In the genomic region with DNA sequence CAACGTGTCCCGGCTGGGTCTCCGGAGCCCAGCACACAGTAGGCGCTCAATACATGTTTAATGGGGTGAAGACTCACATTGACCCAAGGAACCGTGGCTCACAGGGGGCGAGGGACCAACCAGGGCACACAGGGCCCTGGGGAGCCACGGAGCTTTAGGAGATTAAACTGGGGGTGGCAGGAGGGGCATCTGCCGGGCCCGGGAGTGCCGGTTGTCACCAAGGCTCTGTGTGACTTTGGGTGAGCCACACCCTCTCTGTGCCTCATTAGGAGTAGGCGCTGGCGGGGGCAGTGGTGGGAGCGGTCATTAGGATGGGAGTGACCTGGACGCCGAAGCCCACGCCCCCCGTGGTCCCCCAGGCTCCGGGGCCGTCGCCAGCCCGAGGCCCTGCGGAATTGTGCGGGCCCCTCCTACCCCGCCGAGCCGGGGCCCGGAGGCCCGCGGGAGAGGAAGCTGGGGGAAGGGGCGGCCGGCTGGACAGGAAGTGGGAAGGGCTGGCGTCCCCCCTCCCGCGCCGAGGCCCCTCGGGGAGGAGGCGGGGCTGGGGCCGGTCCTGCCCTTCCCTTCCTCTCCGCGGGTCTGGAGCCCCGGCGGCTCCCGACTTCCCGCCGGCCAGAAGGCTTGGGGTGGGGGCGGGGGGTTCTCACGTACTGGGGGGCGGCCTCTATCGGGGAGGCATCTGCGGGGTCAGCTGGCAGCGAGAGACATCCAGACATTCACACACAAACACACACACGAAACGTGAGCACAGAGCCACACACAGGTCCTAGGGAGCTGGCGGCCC, we compare ENCODE assay signal across 8 cellular contexts. TPM values are rescaled to one million over a fixed set of nuclear protein-coding genes. Genes with fewer than 3 reads are reported as not detected.
DNase-seq lines count a peak whose midpoint lies in the region; ATAC-seq and TF ChIP-seq lines count a peak whose summit lies in the region.

No MANE protein-coding gene starts in this region.

- H3K9me3 ChIP-seq in BE2C (no peaks in the 10 kb centered on the region), cardiac muscle cell (ENCODE audit: low read depth) (no peaks in the 10 kb centered on the region), osteoblast (ENCODE audit: low read depth, low read length) (no peaks in the 10 kb centered on the region)

- peaks cover 58% of the 10 kb centered on the region for H3K4me1 Mint-ChIP-seq in activated naive CD8-positive, alpha-beta T cell (ENCODE audit: low read depth)

- no peaks in the 10 kb centered on the region for H3K27me3 ChIP-seq in BE2C
- no peaks in the 10 kb centered on the region for H3K27me3 ChIP-seq in cardiac muscle cell
- H3K27me3 ChIP-seq in osteoblast (ENCODE audit: insufficient read depth, low read length): no peaks in the 10 kb centered on the region

- H4K20me1 ChIP-seq in osteoblast (ENCODE audit: insufficient read depth, low read length): peaks cover 21% of the 10 kb centered on the region

- H3K36me3 ChIP-seq in BE2C (peaks cover 3% of the 10 kb centered on the region), cardiac muscle cell (no peaks in the 10 kb centered on the region), osteoblast (ENCODE audit: insufficient read depth, low read length) (no peaks in the 10 kb centered on the region)

- H3K27me3 Mint-ChIP-seq in activated naive CD8-positive, alpha-beta T cell: peaks cover 3% of the 10 kb centered on the region

- ATAC-seq in HG03469 (IDR thresholded peaks at IDR 0.05; ENCODE audit: unreplicated experiment): no peak

- H3K27ac ChIP-seq in cardiac muscle cell (peak overlapping the region; percentile 7), osteoblast (ENCODE audit: low read depth, low read length) (peak overlapping the region; percentile 84)

- TF ChIP-seq POLR2A in GM15510 (IDR thresholded peaks at IDR 0.05; ENCODE audit: borderline replicate concordance, extremely low read depth, insufficient read length): peak; percentile 47

- H3K4me2 ChIP-seq in osteoblast (ENCODE audit: insufficient read depth, low read length): peak overlapping the region; percentile 85

- H3K4me3 Mint-ChIP-seq in activated naive CD8-positive, alpha-beta T cell: peak overlapping the region; percentile 84

- peak overlapping the region; percentile 43 for H3K4me3 ChIP-seq in BE2C (ENCODE audit: low read depth, low read length)
- H3K4me3 ChIP-seq in cardiac muscle cell: peak overlapping the region; percentile 16
- H3K4me3 ChIP-seq in osteoblast (ENCODE audit: insufficient read depth, low read length): peak overlapping the region; percentile 70

- H3K79me2 ChIP-seq in osteoblast (ENCODE audit: insufficient read depth, low read length): peaks cover 35% of the 10 kb centered on the region

- no peaks in the 10 kb centered on the region for H3K9me3 Mint-ChIP-seq in activated naive CD8-positive, alpha-beta T cell (ENCODE audit: low read depth)

- H3K27ac Mint-ChIP-seq in activated naive CD8-positive, alpha-beta T cell: peak overlapping the region; percentile 34

- DNase-seq in BE2C: peak; percentile 86
- peak; percentile 26 for DNase-seq in NCI-H774 (lab: John Stamatoyannopoulos, UW)
- DNase-seq in cardiac muscle cell (ENCODE audit: low read depth in 1 of 2, low spot score in 1 of 2): peak; percentile 83 to 96
- peak; percentile 98 for DNase-seq in osteoblast (ENCODE audit: insufficient read length, low spot score, missing footprints)
- no peak for DNase-seq in germinal center (ENCODE audit: low spot score)

- H2AFZ ChIP-seq in osteoblast (ENCODE audit: low read length): peak overlapping the region; percentile 77

- H3K4me1 ChIP-seq in BE2C (peaks cover 22% of the 10 kb centered on the region), cardiac muscle cell (ENCODE audit: low read depth) (peaks cover 13% of the 10 kb centered on the region), osteoblast (ENCODE audit: insufficient read depth, low read length) (peaks cover 57% of the 10 kb centered on the region)

- TF ChIP-seq CTCF in BE2C (IDR thresholded peaks at IDR 0.05; ENCODE audit: low read depth, low read length) (no peak), cardiac muscle cell (IDR thresholded peaks at IDR 0.05; ENCODE audit: low read depth, low read length) (no peak), osteoblast (IDR thresholded peaks at IDR 0.05; ENCODE audit: extremely low read depth, low read depth, low read length) (no peak)

- no peaks in the 10 kb centered on the region for H3K36me3 Mint-ChIP-seq in activated naive CD8-positive, alpha-beta T cell

RNA-seq across cellular contexts. Expression of a gene that starts 1.8 kb away (rescaled TPM):
- 467 TPM for polyA plus RNA-seq in BE2C (2012; ENCODE audit: insufficient read depth, insufficient read length, low read depth)
- total RNA-seq in cardiac muscle cell (154 and 180 TPM in 2 replicates), osteoblast (77.8 and 90.8 TPM in 2 replicates)
- 151 and 175 TPM in 2 replicates for polyA plus RNA-seq in cardiac muscle cell

RNA-seq across cellular contexts. Expression of a gene that starts 20.0 kb away (rescaled TPM):
- not detected for polyA plus RNA-seq in BE2C (2012; ENCODE audit: insufficient read depth, insufficient read length, low read depth)
- total RNA-seq in cardiac muscle cell: 0.04 TPM in 1 of 2 replicates, not detected in the other
- not detected in 2 replicates for polyA plus RNA-seq in cardiac muscle cell
- total RNA-seq in osteoblast: 0.88 and 1.1 TPM in 2 replicates

RNA-seq across cellular contexts. Expression of a gene that starts 20.5 kb away (rescaled TPM):
- 156 TPM for polyA plus RNA-seq in BE2C (2012; ENCODE audit: insufficient read depth, insufficient read length, low read depth)
- 218 and 298 TPM in 2 replicates for total RNA-seq in cardiac muscle cell
- 370 and 442 TPM in 2 replicates for polyA plus RNA-seq in cardiac muscle cell
- 7.7 and 8.0 TPM in 2 replicates for total RNA-seq in osteoblast

RNA-seq across cellular contexts. Expression of a gene that starts 31.5 kb away (rescaled TPM):
- polyA plus RNA-seq in BE2C (2012; ENCODE audit: insufficient read depth, insufficient read length, low read depth): 492 TPM
- 2.9 and 10.0 TPM in 2 replicates for total RNA-seq in cardiac muscle cell
- 2.4 and 8.2 TPM in 2 replicates for polyA plus RNA-seq in cardiac muscle cell
- total RNA-seq in osteoblast: 61.6 and 74.2 TPM in 2 replicates

Comparison
In these comparisons a context has a peak if more than half of its experiments do, and no peak if none do; other contexts are left out.
1. H3K4me3 ChIP-seq: peak in every context shown above with its lines; median percentile 70 in osteoblast; 43 in BE2C; 16 in cardiac muscle cell.
2. RNA of a gene that starts 20.5 kb away (total RNA-seq): 218 to 298 TPM in cardiac muscle cell; 7.7 to 8.0 TPM in osteoblast; every median in the first group is over 10 times any median in the second.